9 cellular contexts compared by ENCODE assay signal in genomic region chr3:153513236-153513635, GRCh38.
DNase-seq lines count a peak whose midpoint lies in the region; ATAC-seq and TF ChIP-seq lines count a peak whose summit lies in the region.
"Had no signal": no experiment of that assay in that cellular context is flagged by ENCODE, and none has a peak within 500 bp of the region (broad histone marks: within the 10 kb centered on the region; RNA-seq: fewer than 3 reads in every experiment).

No MANE protein-coding gene starts in this region.

- H3K27me3 Mint-ChIP-seq in chondrocyte (ENCODE audit: low read depth) = no peaks in the 10 kb centered on the region
- peaks cover 7% of the 10 kb centered on the region for H3K27me3 Mint-ChIP-seq in osteocyte (ENCODE audit: unreplicated experiment)

- H3K4me3 Mint-ChIP-seq in chondrocyte (ENCODE audit: unreplicated experiment) = no peak overlapping the region
- H3K4me3 Mint-ChIP-seq in osteocyte (ENCODE audit: unreplicated experiment) = no peak overlapping the region

- H3K27ac Mint-ChIP-seq in chondrocyte (ENCODE audit: unreplicated experiment) (no peak overlapping the region), osteocyte (ENCODE audit: unreplicated experiment) (no peak overlapping the region)

- DNase-seq in activated CD4-positive, alpha-beta T cell treated with anti-CD3 and anti-CD28 coated beads for 4 hours = peak; percentile 4 to 9
- DNase-seq in activated CD4-positive, alpha-beta T cell treated with anti-CD3 and anti-CD28 coated beads, Interleukin-2, amount 50 U/mL, for 4 hours = no peak
- peak; percentile 7 for DNase-seq in M059J (ENCODE audit: low read depth)
- DNase-seq in chondrocyte (ENCODE audit: low spot score) = no peak
- no peak for DNase-seq in osteocyte (ENCODE audit: extremely low spot score, unreplicated experiment)
- DNase-seq in anterior cingulate cortex (lab: John Stamatoyannopoulos, UW) = no peak
- DNase-seq in SW480 (ENCODE audit: low spot score) = no peak
- DNase-seq: amygdala had no signal

- H3K4me1 Mint-ChIP-seq in chondrocyte (ENCODE audit: low read depth) (no peaks in the 10 kb centered on the region), osteocyte (ENCODE audit: unreplicated experiment) (no peaks in the 10 kb centered on the region)

- TF ChIP-seq CTCF in chondrocyte (IDR thresholded peaks at IDR 0.05) (peak; percentile 47), osteocyte (IDR thresholded peaks at IDR 0.05) (peak; percentile 22)

- H3K9me3 Mint-ChIP-seq in chondrocyte (ENCODE audit: low read depth) (peaks cover 7% of the 10 kb centered on the region), osteocyte (ENCODE audit: unreplicated experiment) (no peaks in the 10 kb centered on the region)

- no peak for ATAC-seq in GM19463 (IDR thresholded peaks at IDR 0.05; ENCODE audit: unreplicated experiment)

- no peaks in the 10 kb centered on the region for H3K36me3 Mint-ChIP-seq in chondrocyte (ENCODE audit: low read depth)
- H3K36me3 Mint-ChIP-seq in osteocyte (ENCODE audit: unreplicated experiment) = no peaks in the 10 kb centered on the region

Comparison
In these comparisons a context has a peak if more than half of its experiments do, and no peak if none do; other contexts are left out.
1. DNase-seq: peak in activated CD4-positive, alpha-beta T cell treated with anti-CD3 and anti-CD28 coated beads for 4 hours (2 of 2) and M059J (single experiment); none in activated CD4-positive, alpha-beta T cell treated with anti-CD3 and anti-CD28 coated beads, Interleukin-2, amount 50 U/mL, for 4 hours (0 of 2), chondrocyte (single experiment), osteocyte (single experiment), anterior cingulate cortex (0 of 58) and SW480 (single experiment).